ENCODE assay signal across 10 cellular contexts in genomic region chr9:129889461-129889935, GRCh38. TPM values are rescaled to one million over a fixed set of nuclear protein-coding genes. Genes with fewer than 3 reads are reported as not detected.
DNase-seq lines count a peak whose midpoint lies in the region; TF ChIP-seq lines count a peak whose summit lies in the region.
"Had no signal": no experiment of that assay in that cellular context is flagged by ENCODE, and none has a peak within 500 bp of the region (broad histone marks: within the 10 kb centered on the region; RNA-seq: fewer than 3 reads in every experiment).

No MANE protein-coding gene starts in this region.

- CTCF ChIA-PET in activated CD4-positive, alpha-beta memory T cell treated with anti-CD3 and anti-CD28 coated beads for 36 hours (lab: Charles Lee), result interaction anchor here (0.9 kb wide), 1 partner anchor 141 kb away, joined by 3 read pairs; no protein-coding TSS in a partner anchor

- H3K4me1 ChIP-seq in esophagus squamous epithelium, result peaks cover 35 to 91% (median 37%) of the 10 kb centered on the region in 3 donors

- H3K27me3 ChIP-seq in esophagus squamous epithelium (no peaks in the 10 kb centered on the region), brain microvascular endothelial cell (replicated peaks) (no peaks in the 10 kb centered on the region)
- H3K27me3 ChIP-seq: left lung had no signal

- no peak overlapping the region for H3K4me3 ChIP-seq in esophagus squamous epithelium
- no peak overlapping the region for H3K4me3 ChIP-seq in brain microvascular endothelial cell (ENCODE audit: low read depth, low read length)
- H3K4me3 ChIP-seq: PC-9 had no signal

- intact Hi-C loops in activated CD4-positive, alpha-beta memory T cell treated with anti-CD3 and anti-CD28 coated beads for 36 hours (cut with micrococcal nuclease), result loop anchor here (5.0 kb wide), 2 partner anchors 477 to 1753 kb away; no protein-coding TSS in a partner anchor
- intact Hi-C loops in esophagus squamous epithelium (cut with DNase I) (loop anchor here (5.0 to 10.0 kb wide), 2 partner anchors 153 to 345 kb away; partner anchors contain the start of gene FNBP1), posterior vena cava (cut with DNase I) (no loop called here)

- DNase-seq in SIG-M5 treated with dmso at 0.1 percent for 504 hours (lab: John Stamatoyannopoulos, UW; ENCODE audit: unreplicated experiment), result peak; percentile 40
- DNase-seq in SIG-M5 (lab: John Stamatoyannopoulos, UW), result no peak
- DNase-seq in activated CD4-positive, alpha-beta memory T cell treated with anti-CD3 and anti-CD28 coated beads for 36 hours, result peak; percentile 50
- DNase-seq in esophagus squamous epithelium (lab: John Stamatoyannopoulos, UW), result no peak
- no peak for DNase-seq in brain microvascular endothelial cell
- DNase-seq in posterior vena cava (ENCODE audit: low spot score), result no peak
- no peak for DNase-seq in COLO668 (lab: John Stamatoyannopoulos, UW; ENCODE audit: unreplicated experiment)
- DNase-seq: PC-9 had no signal

- 70 to 84% methylated on average over 13 to 16 of the region's 16 CpGs for WGBS in esophagus squamous epithelium, 2 donors

- peak overlapping the region; percentile 97 for H3K27ac Mint-ChIP-seq in activated CD4-positive, alpha-beta memory T cell treated with anti-CD3 and anti-CD28 coated beads for 36 hours

- peaks cover 78% of the 10 kb centered on the region for H3K4me1 Mint-ChIP-seq in activated CD4-positive, alpha-beta memory T cell treated with anti-CD3 and anti-CD28 coated beads for 36 hours (ENCODE audit: low read depth)

- peak overlapping the region; percentile 93 for H3K4me3 Mint-ChIP-seq in activated CD4-positive, alpha-beta memory T cell treated with anti-CD3 and anti-CD28 coated beads for 36 hours

- H3K27ac ChIP-seq in esophagus squamous epithelium, result peak overlapping the region in 3 of 4 donors; percentile 87 to 95 (median 95)
- H3K27ac ChIP-seq in temporal lobe (ENCODE audit: low read depth, low read length), result peak overlapping the region; percentile 2
- H3K27ac ChIP-seq in brain microvascular endothelial cell, result no peak overlapping the region

- H3K9me3 Mint-ChIP-seq in activated CD4-positive, alpha-beta memory T cell treated with anti-CD3 and anti-CD28 coated beads for 36 hours, result peaks cover 5% of the 10 kb centered on the region

- POLR2A ChIA-PET in activated CD4-positive, alpha-beta memory T cell treated with anti-CD3 and anti-CD28 coated beads for 36 hours (lab: Charles Lee), result interaction anchor here (0.6 to 3.5 kb wide), 14 partner anchors 19 to 164 kb away, joined by 3 to 25 read pairs (median 8); partner anchors contain the start of genes C9orf78 and GPR107

- TF ChIP-seq CTCF in esophagus squamous epithelium (IDR thresholded peaks at IDR 0.05) (no peak), brain microvascular endothelial cell (IDR thresholded peaks at IDR 0.05; ENCODE audit: low read depth, low read length, missing control alignments) (no peak)

- no peaks in the 10 kb centered on the region for H3K27me3 Mint-ChIP-seq in activated CD4-positive, alpha-beta memory T cell treated with anti-CD3 and anti-CD28 coated beads for 36 hours

- peaks cover 0 to 29% (median 0%) of the 10 kb centered on the region in 3 donors for H3K36me3 ChIP-seq in esophagus squamous epithelium
- H3K36me3 ChIP-seq in brain microvascular endothelial cell (replicated peaks), result peaks cover 5% of the 10 kb centered on the region

- no peak for TF ChIP-seq POLR2A in esophagus squamous epithelium (IDR thresholded peaks at IDR 0.05)

- H3K36me3 Mint-ChIP-seq in activated CD4-positive, alpha-beta memory T cell treated with anti-CD3 and anti-CD28 coated beads for 36 hours, result peaks cover 53% of the 10 kb centered on the region

- H3K9me3 ChIP-seq in esophagus squamous epithelium, result no peaks in the 10 kb centered on the region
- H3K9me3 ChIP-seq: left lung had no signal

- in situ Hi-C loops in brain microvascular endothelial cell (cut with HindIII; ENCODE audit: low pct_ligation_motif_present, low sequenced_read_pairs), result no loop called here

RNA-seq across cellular contexts. Expression of gene USP20, which starts 54.2 kb away (rescaled TPM):
- total RNA-seq in activated CD4-positive, alpha-beta memory T cell treated with anti-CD3 and anti-CD28 coated beads for 36 hours, result 10 to 100 TPM; 51.6 to 55.3 TPM
- total RNA-seq in esophagus squamous epithelium (10 to 100 TPM; 12.3 to 19.7 (median 13.6) TPM), temporal lobe (16.0 TPM), posterior vena cava (10 to 100 TPM; 25.8 to 26.0 TPM)

RNA-seq across cellular contexts. Expression of gene C9orf78, which starts 54.4 kb away (rescaled TPM):
- total RNA-seq in activated CD4-positive, alpha-beta memory T cell treated with anti-CD3 and anti-CD28 coated beads for 36 hours, result 10 to 100 TPM; 43.6 to 47.0 TPM
- total RNA-seq in esophagus squamous epithelium, result 10 to 100 TPM; 31.2 to 92.3 (median 51.5) TPM
- total RNA-seq in temporal lobe, result 35.7 TPM
- total RNA-seq in posterior vena cava, result 10 to 100 TPM; 31.3 to 40.0 TPM

Comparison
In these comparisons a context has a peak if more than half of its experiments do, and no peak if none do; other contexts are left out.
1. DNase-seq: peak in SIG-M5 treated with dmso at 0.1 percent for 504 hours (single experiment) and activated CD4-positive, alpha-beta memory T cell treated with anti-CD3 and anti-CD28 coated beads for 36 hours (single experiment); none in SIG-M5 (single experiment), esophagus squamous epithelium (single experiment), brain microvascular endothelial cell (single experiment), posterior vena cava (single experiment) and COLO668 (single experiment).
2. intact Hi-C loops: an anchor here in activated CD4-positive, alpha-beta memory T cell treated with anti-CD3 and anti-CD28 coated beads for 36 hours (5.0 kb wide) and esophagus squamous epithelium (5.0 to 10.0 kb wide); none called in posterior vena cava.